Comparison of ENCODE assay signal across 18 cellular contexts in genomic region chr9:36550135-36550534, GRCh38. TPM values are rescaled to one million over a fixed set of nuclear protein-coding genes. Genes with fewer than 3 reads are reported as not detected.
A peak's percentile ranks its signal among the peaks of the same experiment; 100 is the strongest.
DNase-seq lines count a peak whose midpoint lies in the region; ATAC-seq, FAIRE-seq and TF ChIP-seq lines count a peak whose summit lies in the region.
"Had no signal": no experiment of that assay in that cellular context is flagged by ENCODE, and none has a peak within 500 bp of the region (broad histone marks: within the 10 kb centered on the region; RNA-seq: fewer than 3 reads in every experiment).

No MANE protein-coding gene starts in this region.

- H2AFZ ChIP-seq in OCI-LY3 (ENCODE audit: low read depth, low read length) = no peak overlapping the region

- peaks cover 15% of the 10 kb centered on the region for H3K27me3 ChIP-seq in OCI-LY3 (ENCODE audit: low read depth, low read length)
- no peaks in the 10 kb centered on the region for H3K27me3 ChIP-seq in tibial artery
- no peaks in the 10 kb centered on the region for H3K27me3 ChIP-seq in small intestine (ENCODE audit: control insufficient read depth in 2 of 2, insufficient read depth in 2 of 2, low read length in 2 of 2)

- 87 to 90% (median 88%) methylated on average over 8 of the region's 8 CpGs for WGBS in small intestine, 3 donors

- H3K36me3 ChIP-seq in HEK293 (ENCODE audit: control insufficient read depth in 2 of 2, insufficient read depth in 1 of 2, low read length in 2 of 2) (no peaks in the 10 kb centered on the region), OCI-LY3 (replicated peaks; ENCODE audit: low read depth, low read length) (no peaks in the 10 kb centered on the region), mucosa of descending colon (ENCODE audit: low read depth) (no peaks in the 10 kb centered on the region), tibial artery (no peaks in the 10 kb centered on the region), small intestine (ENCODE audit: control insufficient read depth in 2 of 2, insufficient read depth in 2 of 2, low read length in 2 of 2) (no peaks in the 10 kb centered on the region)

- H3K4me3 ChIP-seq in HEK293 (ENCODE audit: low read depth, low read length) = no peak overlapping the region
- H3K4me3 ChIP-seq in OCI-LY3 (ENCODE audit: low read length) = no peak overlapping the region
- H3K4me3 ChIP-seq in mucosa of descending colon = no peak overlapping the region
- no peak overlapping the region for H3K4me3 ChIP-seq in tibial artery
- H3K4me3 ChIP-seq in small intestine (ENCODE audit: low read depth in 1 of 2, low read length in 2 of 2) = no peak overlapping the region
- H3K4me3 ChIP-seq: A549 had no signal

- no peaks in the 10 kb centered on the region for H4K20me1 ChIP-seq in OCI-LY3 (ENCODE audit: insufficient read depth, low read length)

- TF ChIP-seq CTCF in HEK293 (tag by site-specific recombination; IDR thresholded peaks at IDR 0.05) (no peak), OCI-LY3 (IDR thresholded peaks at IDR 0.05; ENCODE audit: low read depth, low read length) (no peak), mucosa of descending colon (IDR thresholded peaks at IDR 0.05) (no peak), tibial artery (IDR thresholded peaks at IDR 0.05) (no peak)

- H3K27ac ChIP-seq in HEK293 (ENCODE audit: extremely low read depth, low read depth, low read length) (no peak overlapping the region), OCI-LY3 (ENCODE audit: low read length) (no peak overlapping the region), tibial artery (no peak overlapping the region), small intestine (ENCODE audit: low read depth in 1 of 2, low read length in 1 of 2) (no peak overlapping the region)

- H3K9me3 ChIP-seq in HEK293 (ENCODE audit: control insufficient read depth, insufficient read depth, low read depth, low read length) (no peaks in the 10 kb centered on the region), OCI-LY3 (ENCODE audit: insufficient read depth, low read length) (no peaks in the 10 kb centered on the region), mucosa of descending colon (no peaks in the 10 kb centered on the region), tibial artery (no peaks in the 10 kb centered on the region), small intestine (ENCODE audit: control insufficient read depth, low read depth) (no peaks in the 10 kb centered on the region)
- H3K9me3 ChIP-seq: A549, Caco-2 had no signal

- intact Hi-C loops in mucosa of descending colon (cut with DNase I, micrococcal nuclease) = no loop called here
- intact Hi-C loops in tibial artery (cut with DNase I; ENCODE audit: low total_unique reads) = no loop called here

- no peaks in the 10 kb centered on the region for H3K79me2 ChIP-seq in OCI-LY3 (ENCODE audit: low read length)

- POLR2A ChIA-PET in HEK293 (lab: Yijun Ruan, JAX) = interaction anchor here (0.6 kb wide), 1 partner anchor 142 kb away, joined by 3 read pairs; no protein-coding TSS in a partner anchor

- CTCF ChIA-PET in HEK293 (lab: Yijun Ruan, JAX) = interaction anchor here (1.7 kb wide), 1 partner anchor 143 kb away, joined by 10 read pairs; no protein-coding TSS in a partner anchor

- peak; percentile 67 for ATAC-seq in mucosa of descending colon
- ATAC-seq: A549 had no signal

- no peak overlapping the region for H3K9ac ChIP-seq in OCI-LY3 (ENCODE audit: low read length)

- H3K4me1 ChIP-seq in HEK293 (ENCODE audit: control insufficient read depth, insufficient read depth, low read length) (no peaks in the 10 kb centered on the region), OCI-LY3 (ENCODE audit: low read length) (peaks cover 11% of the 10 kb centered on the region), mucosa of descending colon (ENCODE audit: low read depth) (no peaks in the 10 kb centered on the region), tibial artery (peaks cover 0 to 5% (median 0%) of the 10 kb centered on the region in 4 donors), small intestine (ENCODE audit: control insufficient read depth in 2 of 2, insufficient read depth in 1 of 2, low read depth in 1 of 2, low read length in 1 of 2) (no peaks in the 10 kb centered on the region)
- H3K4me1 ChIP-seq: Caco-2 had no signal

- peak overlapping the region; percentile 13; the same call in 1 of the 2 replicates for H3K4me2 ChIP-seq in OCI-LY3 (ENCODE audit: low read length)
- H3K4me2 ChIP-seq: A549 had no signal

- FAIRE-seq in small intestine (lab: Jason Lieb, UNC) = no peak
- FAIRE-seq: A549 had no signal

- DNase-seq in mucosa of descending colon (no peak), tibial artery (no peak), putamen (ENCODE audit: low spot score) (no peak), GM19240 (ENCODE audit: insufficient read length, low spot score) (no peak), small intestine (no peak)
- DNase-seq: Caco-2; CD8-positive, alpha-beta memory T cell; DND-41; GDM1; GOT3; H9; HFFc6; IMR-90; KBM-7 had no signal

TF ChIP-seq in HEK293, 187 proteins besides CTCF, POLR2A, EP300 and RAD21:
- TF ChIP-seq ZNF677 (tag by site-specific recombination; IDR thresholded peaks at IDR 0.05) (no peak), OSR2 (tag by site-specific recombination; IDR thresholded peaks at IDR 0.05) (no peak), ZNF146 (tag by site-specific recombination; IDR thresholded peaks at IDR 0.05) (0 out of 2 replicates have a peak, but pooled peaks have one; percentile 16), ZNF529 (tag by site-specific recombination; IDR thresholded peaks at IDR 0.05; ENCODE audit: insufficient replicate concordance) (no peak)

RNA-seq across cellular contexts. Expression of gene MELK, which starts 22.6 kb away (rescaled TPM):
- total RNA-seq in mucosa of descending colon = 10 to 100 TPM in 1 of 3 donors, 1 to 10 TPM in 2; 2.5 to 13.8 (median 4.5) TPM
- 10 to 100 TPM in 1 of 3 donors, 1 to 10 TPM in 1, under 1 TPM in 1; 0.81 to 13.8 (median 3.4) TPM for polyA plus RNA-seq in small intestine
- polyA plus RNA-seq: CD14-positive monocyte; CD8-positive, alpha-beta memory T cell had no signal
